2 cellular contexts compared by ENCODE assay signal in the genomic region with DNA sequence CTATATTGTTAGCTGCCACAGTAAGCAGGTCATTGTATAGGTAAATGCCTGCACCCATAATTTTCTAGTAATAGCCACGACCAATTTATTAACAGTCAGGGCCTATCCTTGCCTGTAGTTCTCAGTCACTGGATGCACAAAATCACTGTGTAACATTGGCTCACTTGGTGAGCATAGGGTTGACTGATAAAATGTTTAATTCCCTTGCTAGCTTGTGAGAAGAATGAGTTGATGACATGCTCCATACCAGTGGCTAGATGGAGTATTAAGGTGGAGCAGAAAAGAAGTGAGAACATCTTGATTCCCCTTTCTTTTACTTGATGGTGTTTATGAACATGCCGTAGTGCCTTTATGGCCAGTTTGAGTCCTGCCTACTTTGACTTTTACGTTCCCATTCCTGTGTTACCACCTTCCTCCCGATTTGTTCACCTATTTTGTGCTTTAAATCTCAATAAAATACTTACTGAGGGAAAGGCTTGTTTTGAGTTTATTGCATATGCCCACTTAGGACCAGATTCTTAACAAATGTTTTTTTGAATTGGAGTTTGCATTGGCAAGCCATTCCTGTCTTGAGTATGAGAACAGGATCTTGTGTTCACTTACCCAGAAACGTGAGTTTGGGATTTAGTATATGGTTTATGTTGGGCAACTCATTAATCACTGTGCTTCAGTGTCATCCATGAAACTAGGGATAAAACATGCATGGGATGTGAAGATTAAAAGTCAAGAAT.
TF ChIP-seq lines count a peak whose summit lies in the region.

No MANE protein-coding gene starts in this region.

TF ChIP-seq in SK-N-SH, 30 proteins besides CTCF, POLR2A, EP300 and RAD21 (continued from another document):
- TF ChIP-seq NFIC (IDR thresholded peaks at IDR 0.05; ENCODE audit: borderline replicate concordance) (no peak), MXI1 (IDR thresholded peaks at IDR 0.05; ENCODE audit: low read depth, low read length) (no peak), POLR2AphosphoS5 (IDR thresholded peaks at IDR 0.05; ENCODE audit: low read depth, low read length) (no peak; the same call in 1 of the 2 replicates), NRF1 (IDR thresholded peaks at IDR 0.05; ENCODE audit: low read depth, low read length) (no peak), FOXM1 (IDR thresholded peaks at IDR 0.05; ENCODE audit: low read depth) (no peak), EZH2phosphoT487 (IDR thresholded peaks at IDR 0.05; ENCODE audit: borderline replicate concordance, low read depth) (no peak), YY1 (IDR thresholded peaks at IDR 0.05; ENCODE audit: low read depth) (no peak)
- TF ChIP-seq, protein P1, sequence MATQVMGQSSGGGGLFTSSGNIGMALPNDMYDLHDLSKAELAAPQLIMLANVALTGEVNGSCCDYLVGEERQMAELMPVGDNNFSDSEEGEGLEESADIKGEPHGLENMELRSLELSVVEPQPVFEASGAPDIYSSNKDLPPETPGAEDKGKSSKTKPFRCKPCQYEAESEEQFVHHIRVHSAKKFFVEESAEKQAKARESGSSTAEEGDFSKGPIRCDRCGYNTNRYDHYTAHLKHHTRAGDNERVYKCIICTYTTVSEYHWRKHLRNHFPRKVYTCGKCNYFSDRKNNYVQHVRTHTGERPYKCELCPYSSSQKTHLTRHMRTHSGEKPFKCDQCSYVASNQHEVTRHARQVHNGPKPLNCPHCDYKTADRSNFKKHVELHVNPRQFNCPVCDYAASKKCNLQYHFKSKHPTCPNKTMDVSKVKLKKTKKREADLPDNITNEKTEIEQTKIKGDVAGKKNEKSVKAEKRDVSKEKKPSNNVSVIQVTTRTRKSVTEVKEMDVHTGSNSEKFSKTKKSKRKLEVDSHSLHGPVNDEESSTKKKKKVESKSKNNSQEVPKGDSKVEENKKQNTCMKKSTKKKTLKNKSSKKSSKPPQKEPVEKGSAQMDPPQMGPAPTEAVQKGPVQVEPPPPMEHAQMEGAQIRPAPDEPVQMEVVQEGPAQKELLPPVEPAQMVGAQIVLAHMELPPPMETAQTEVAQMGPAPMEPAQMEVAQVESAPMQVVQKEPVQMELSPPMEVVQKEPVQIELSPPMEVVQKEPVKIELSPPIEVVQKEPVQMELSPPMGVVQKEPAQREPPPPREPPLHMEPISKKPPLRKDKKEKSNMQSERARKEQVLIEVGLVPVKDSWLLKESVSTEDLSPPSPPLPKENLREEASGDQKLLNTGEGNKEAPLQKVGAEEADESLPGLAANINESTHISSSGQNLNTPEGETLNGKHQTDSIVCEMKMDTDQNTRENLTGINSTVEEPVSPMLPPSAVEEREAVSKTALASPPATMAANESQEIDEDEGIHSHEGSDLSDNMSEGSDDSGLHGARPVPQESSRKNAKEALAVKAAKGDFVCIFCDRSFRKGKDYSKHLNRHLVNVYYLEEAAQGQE (IDR thresholded peaks at IDR 0.05; ENCODE audit: low read depth, low read length) = no peak
- TF ChIP-seq, protein P2, sequence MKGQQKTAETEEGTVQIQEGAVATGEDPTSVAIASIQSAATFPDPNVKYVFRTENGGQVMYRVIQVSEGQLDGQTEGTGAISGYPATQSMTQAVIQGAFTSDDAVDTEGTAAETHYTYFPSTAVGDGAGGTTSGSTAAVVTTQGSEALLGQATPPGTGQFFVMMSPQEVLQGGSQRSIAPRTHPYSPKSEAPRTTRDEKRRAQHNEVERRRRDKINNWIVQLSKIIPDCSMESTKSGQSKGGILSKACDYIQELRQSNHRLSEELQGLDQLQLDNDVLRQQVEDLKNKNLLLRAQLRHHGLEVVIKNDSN (IDR thresholded peaks at IDR 0.05; ENCODE audit: borderline replicate concordance, low read depth) = no peak

TF ChIP-seq in SK-N-SH treated with all-trans-retinoic acid at 6 μM for 48 hours, 23 proteins besides CTCF, POLR2A, EP300 and RAD21 (continued from another document):
- TF ChIP-seq, protein P3, sequence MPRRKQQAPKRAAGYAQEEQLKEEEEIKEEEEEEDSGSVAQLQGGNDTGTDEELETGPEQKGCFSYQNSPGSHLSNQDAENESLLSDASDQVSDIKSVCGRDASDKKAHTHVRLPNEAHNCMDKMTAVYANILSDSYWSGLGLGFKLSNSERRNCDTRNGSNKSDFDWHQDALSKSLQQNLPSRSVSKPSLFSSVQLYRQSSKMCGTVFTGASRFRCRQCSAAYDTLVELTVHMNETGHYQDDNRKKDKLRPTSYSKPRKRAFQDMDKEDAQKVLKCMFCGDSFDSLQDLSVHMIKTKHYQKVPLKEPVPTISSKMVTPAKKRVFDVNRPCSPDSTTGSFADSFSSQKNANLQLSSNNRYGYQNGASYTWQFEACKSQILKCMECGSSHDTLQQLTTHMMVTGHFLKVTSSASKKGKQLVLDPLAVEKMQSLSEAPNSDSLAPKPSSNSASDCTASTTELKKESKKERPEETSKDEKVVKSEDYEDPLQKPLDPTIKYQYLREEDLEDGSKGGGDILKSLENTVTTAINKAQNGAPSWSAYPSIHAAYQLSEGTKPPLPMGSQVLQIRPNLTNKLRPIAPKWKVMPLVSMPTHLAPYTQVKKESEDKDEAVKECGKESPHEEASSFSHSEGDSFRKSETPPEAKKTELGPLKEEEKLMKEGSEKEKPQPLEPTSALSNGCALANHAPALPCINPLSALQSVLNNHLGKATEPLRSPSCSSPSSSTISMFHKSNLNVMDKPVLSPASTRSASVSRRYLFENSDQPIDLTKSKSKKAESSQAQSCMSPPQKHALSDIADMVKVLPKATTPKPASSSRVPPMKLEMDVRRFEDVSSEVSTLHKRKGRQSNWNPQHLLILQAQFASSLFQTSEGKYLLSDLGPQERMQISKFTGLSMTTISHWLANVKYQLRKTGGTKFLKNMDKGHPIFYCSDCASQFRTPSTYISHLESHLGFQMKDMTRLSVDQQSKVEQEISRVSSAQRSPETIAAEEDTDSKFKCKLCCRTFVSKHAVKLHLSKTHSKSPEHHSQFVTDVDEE (CRISPR knock-in tag; IDR thresholded peaks at IDR 0.05) = no peak
TF ChIP-seq in SK-N-SH treated with all-trans-retinoic acid at 6 μM for 48 hours: peak in this region for 0.
